In the genomic region with DNA sequence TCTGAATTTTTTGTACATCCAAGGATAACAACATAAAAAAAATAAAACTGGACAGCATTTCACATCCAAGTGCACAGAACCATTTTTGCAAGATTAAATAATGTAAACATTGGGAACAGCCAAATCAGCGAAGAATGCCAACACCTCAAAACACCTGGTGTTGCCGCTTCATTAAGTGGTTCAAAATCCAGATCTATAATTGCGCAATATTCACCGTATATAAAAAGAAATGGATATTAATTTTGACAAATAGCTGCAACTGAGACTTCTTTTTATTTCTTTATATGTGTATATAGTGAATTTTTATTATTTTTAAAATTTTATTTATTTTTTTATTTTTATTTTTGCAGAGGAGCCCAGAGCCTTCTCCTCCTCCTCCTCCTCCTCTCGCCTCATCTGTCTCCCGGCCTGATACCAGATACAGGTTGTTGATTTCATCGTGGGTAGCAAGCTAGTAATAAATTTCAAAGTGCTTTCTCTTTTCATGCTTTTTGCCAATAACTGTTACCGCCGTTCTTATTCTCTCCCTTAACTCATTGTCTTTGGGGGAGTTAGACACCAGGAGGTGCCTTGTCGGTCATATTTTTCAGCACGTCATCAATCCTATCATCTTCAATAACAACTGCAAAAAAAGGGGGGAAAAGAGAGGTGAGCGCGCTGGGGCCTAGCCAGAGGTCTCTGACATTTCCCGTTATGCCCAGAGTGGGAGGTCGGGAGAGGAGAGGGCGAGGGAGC, we compare ENCODE assay signal across 8 cellular contexts. TPM values are rescaled to one million over a fixed set of nuclear protein-coding genes. Genes with fewer than 3 reads are reported as not detected.
DNase-seq lines count a peak whose midpoint lies in the region; ATAC-seq and TF ChIP-seq lines count a peak whose summit lies in the region.

No MANE protein-coding gene starts in this region.

- H3K4me3 Mint-ChIP-seq in MCF 10A (ENCODE audit: unreplicated experiment): peak overlapping the region; percentile 89
- peak overlapping the region; percentile 30 for H3K4me3 Mint-ChIP-seq in stimulated activated memory B cell treated with anti-CD40 and anti-IgM and Interleukin-4, amounts not matched to agents 10 μg/mL and 1 μg/mL and 100 μg/mL, for 72 hours

- no peaks in the 10 kb centered on the region for H3K79me2 ChIP-seq in MM.1S (ENCODE audit: low read length)

- ATAC-seq in stimulated activated memory B cell treated with anti-CD40 and anti-IgM and Interleukin-4, amounts not matched to agents 10 μg/mL and 1 μg/mL and 100 μg/mL, for 72 hours: no peak
- ATAC-seq in HG02973 (IDR thresholded peaks at IDR 0.05; ENCODE audit: unreplicated experiment) (no peak), GM19467 (IDR thresholded peaks at IDR 0.05; ENCODE audit: unreplicated experiment) (no peak)

- no peaks in the 10 kb centered on the region for H3K4me1 ChIP-seq in MM.1S (ENCODE audit: low read length)

- CTCF ChIA-PET in MCF 10A (lab: Yijun Ruan, JAX): interaction anchor here (0.6 to 1.7 kb wide), 6 partner anchors 9 to 747 kb away, joined by 3 to 5 read pairs (median 4); no protein-coding TSS in a partner anchor

- no peak overlapping the region for H2AFZ ChIP-seq in MM.1S (ENCODE audit: low read length)

- H3K27me3 ChIP-seq in MM.1S (replicated peaks; ENCODE audit: insufficient read depth, low read length): peaks cover 92% of the 10 kb centered on the region

- H3K4me2 ChIP-seq in MM.1S (ENCODE audit: low read depth, low read length): no peak overlapping the region

- BruUV-seq in MCF 10A (replicated peaks; lab: Mats Ljungman, UMichigan): no TSS peak

- POLR2A ChIA-PET in MCF 10A (lab: Yijun Ruan, JAX): interaction anchor here (0.5 to 1.0 kb wide), 3 partner anchors 17 to 280 kb away, joined by 3 to 6 read pairs (median 4); no protein-coding TSS in a partner anchor

- no peaks in the 10 kb centered on the region for H3F3A ChIP-seq in MM.1S (ENCODE audit: insufficient read depth, low read length)

- H3K9me3 Mint-ChIP-seq in MCF 10A (ENCODE audit: unreplicated experiment): no peaks in the 10 kb centered on the region
- no peaks in the 10 kb centered on the region for H3K9me3 Mint-ChIP-seq in stimulated activated memory B cell treated with anti-CD40 and anti-IgM and Interleukin-4, amounts not matched to agents 10 μg/mL and 1 μg/mL and 100 μg/mL, for 72 hours

- intact Hi-C loops in MCF 10A (cut with micrococcal nuclease): no loop called here

- H3K9me3 ChIP-seq in MM.1S (replicated peaks; ENCODE audit: insufficient read depth, low read length): no peaks in the 10 kb centered on the region

- DNase-seq in NCI-H510A treated with DMSO at 0.1 percent for 48 hours (lab: John Stamatoyannopoulos, UW) (peak; percentile 36), NCI-H510A (lab: John Stamatoyannopoulos, UW) (no peak), MCF 10A (ENCODE audit: unreplicated experiment) (no peak), kidney glomerular epithelial cell (lab: John Stamatoyannopoulos, UW) (peak; percentile 20), MM.1S (no peak)

- no peaks in the 10 kb centered on the region for H3K36me3 Mint-ChIP-seq in MCF 10A (ENCODE audit: insufficient read depth, unreplicated experiment)
- H3K36me3 Mint-ChIP-seq in stimulated activated memory B cell treated with anti-CD40 and anti-IgM and Interleukin-4, amounts not matched to agents 10 μg/mL and 1 μg/mL and 100 μg/mL, for 72 hours: no peaks in the 10 kb centered on the region

- peaks cover 27% of the 10 kb centered on the region for H3K4me1 Mint-ChIP-seq in MCF 10A (ENCODE audit: insufficient read depth, unreplicated experiment)
- H3K4me1 Mint-ChIP-seq in stimulated activated memory B cell treated with anti-CD40 and anti-IgM and Interleukin-4, amounts not matched to agents 10 μg/mL and 1 μg/mL and 100 μg/mL, for 72 hours: peaks cover 24% of the 10 kb centered on the region

- no peak overlapping the region for H3K27ac ChIP-seq in MM.1S (ENCODE audit: low read length)

- no peaks in the 10 kb centered on the region for H3K9me2 ChIP-seq in MM.1S (replicated peaks; ENCODE audit: insufficient read depth, low read length)

- no peak overlapping the region for H3K9ac ChIP-seq in MM.1S (ENCODE audit: low read length)

- H3K36me3 ChIP-seq in MM.1S (replicated peaks; ENCODE audit: insufficient read depth, low read length): no peaks in the 10 kb centered on the region

- H3K27me3 Mint-ChIP-seq in MCF 10A (ENCODE audit: insufficient read depth, unreplicated experiment): no peaks in the 10 kb centered on the region
- peaks cover 84% of the 10 kb centered on the region for H3K27me3 Mint-ChIP-seq in stimulated activated memory B cell treated with anti-CD40 and anti-IgM and Interleukin-4, amounts not matched to agents 10 μg/mL and 1 μg/mL and 100 μg/mL, for 72 hours

- no peak overlapping the region for H3K27ac Mint-ChIP-seq in MCF 10A (ENCODE audit: low read depth, unreplicated experiment)
- no peak overlapping the region for H3K27ac Mint-ChIP-seq in stimulated activated memory B cell treated with anti-CD40 and anti-IgM and Interleukin-4, amounts not matched to agents 10 μg/mL and 1 μg/mL and 100 μg/mL, for 72 hours

- H4K20me1 ChIP-seq in MM.1S (ENCODE audit: insufficient read depth, low read length): no peaks in the 10 kb centered on the region

- H3K4me3 ChIP-seq in MM.1S (ENCODE audit: low read length): no peak overlapping the region

- TF ChIP-seq CTCF in MCF 10A (IDR thresholded peaks at IDR 0.05; ENCODE audit: unreplicated experiment) (no peak), MM.1S (IDR thresholded peaks at IDR 0.05; ENCODE audit: low read length) (no peak)

RNA-seq across cellular contexts. Expression of gene CAMK2N1, which starts 2.7 kb away (rescaled TPM):
- total RNA-seq in MCF 10A (2022): 4.9 and 9.7 TPM in 2 replicates

RNA-seq across cellular contexts. Expression of gene MUL1, which starts 24.7 kb away (rescaled TPM):
- 23.4 and 29.9 TPM in 2 replicates for total RNA-seq in MCF 10A (2022)

Comparison
In these comparisons a context has a peak if more than half of its experiments do, and no peak if none do; other contexts are left out.
1. DNase-seq: peak in NCI-H510A treated with DMSO at 0.1 percent for 48 hours (single experiment) and kidney glomerular epithelial cell (single experiment); none in NCI-H510A (single experiment), MCF 10A (single experiment) and MM.1S (single experiment).